ENCODE assay signal across 10 cellular contexts in the genomic region with DNA sequence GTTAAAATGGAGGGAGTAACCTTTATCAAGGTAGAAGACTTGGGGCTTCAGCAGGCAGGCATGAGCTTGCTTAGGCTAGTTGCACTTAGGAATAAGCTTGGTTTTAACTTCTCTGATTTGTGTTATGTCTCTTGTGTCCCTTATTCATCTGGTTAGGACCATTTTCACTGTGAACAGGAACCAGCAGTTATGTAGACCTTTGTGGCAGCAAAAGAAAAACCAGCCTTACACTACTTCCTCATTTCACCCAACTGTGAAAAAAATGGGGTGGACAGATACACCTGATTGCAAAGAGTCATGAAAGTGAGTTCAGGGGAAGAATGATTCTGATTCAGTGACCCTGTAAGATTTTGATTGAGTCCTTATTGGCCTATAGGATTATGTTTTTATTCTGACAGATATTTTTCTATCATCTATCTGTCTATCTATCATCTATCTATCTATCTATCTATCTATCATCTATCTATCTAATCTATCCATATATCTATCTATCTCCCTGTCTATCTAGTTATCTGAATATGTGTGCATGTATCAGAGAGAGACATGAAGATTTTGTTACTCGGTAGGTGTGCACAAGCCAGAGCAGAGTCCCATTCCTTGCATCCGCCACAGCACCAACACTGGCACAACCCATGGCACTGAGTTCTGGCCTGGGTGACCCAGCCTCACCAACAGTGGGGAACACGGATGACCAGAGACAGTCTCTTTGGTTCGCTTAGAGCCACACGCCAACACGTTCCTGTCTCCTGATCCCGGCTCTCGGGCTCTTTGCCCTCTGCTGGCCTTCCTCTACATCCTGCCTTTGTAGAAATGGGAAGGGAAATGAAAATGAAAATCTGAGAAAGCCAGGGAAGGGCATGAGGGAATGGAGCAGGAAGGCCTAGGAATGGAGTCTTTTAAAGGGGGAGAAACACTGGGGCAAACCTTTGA. TPM values are rescaled to one million over a fixed set of nuclear protein-coding genes. Genes with fewer than 3 reads are reported as not detected.
DNase-seq lines count a peak whose midpoint lies in the region; ATAC-seq and TF ChIP-seq lines count a peak whose summit lies in the region.
"Had no signal": no experiment of that assay in that cellular context is flagged by ENCODE, and none has a peak within 500 bp of the region (broad histone marks: within the 10 kb centered on the region; RNA-seq: fewer than 3 reads in every experiment).

No MANE protein-coding gene starts in this region.

- peaks cover 0 to 51% of the 10 kb centered on the region in 2 donors for H3K4me1 ChIP-seq in right atrium auricular region
- peaks cover 0 to 6% of the 10 kb centered on the region in 2 donors for H3K4me1 ChIP-seq in uterus

- TF ChIP-seq CTCF in right atrium auricular region (IDR thresholded peaks at IDR 0.05) (no peak), coronary artery (IDR thresholded peaks at IDR 0.05) (no peak), uterus (IDR thresholded peaks at IDR 0.05) (no peak)

- H3K9me3 ChIP-seq in right atrium auricular region: no peaks in the 10 kb centered on the region
- no peaks in the 10 kb centered on the region for H3K9me3 ChIP-seq in uterus

- H3K27ac ChIP-seq in right atrium auricular region (peak overlapping the region; percentile 64 to 74), coronary artery (peak overlapping the region; percentile 61 to 80), uterus (peak overlapping the region; percentile 67 to 79)

- ATAC-seq in left cardiac atrium (no peak), HG03196 (IDR thresholded peaks at IDR 0.05; ENCODE audit: unreplicated experiment) (peak; percentile 77)

- H3K4me3 ChIP-seq in right atrium auricular region: no peak overlapping the region
- no peak overlapping the region for H3K4me3 ChIP-seq in coronary artery
- no peak overlapping the region for H3K4me3 ChIP-seq in uterus

- intact Hi-C loops in left cardiac atrium (cut with DNase I): loop anchor here (10.0 kb wide), 1 partner anchor 54 kb away; no protein-coding TSS in a partner anchor
- intact Hi-C loops in uterus (cut with DNase I; ENCODE audit: low total_unique reads): no loop called here

- DNase-seq in right atrium auricular region (ENCODE audit: low spot score): no peak
- DNase-seq in left cardiac atrium: no peak
- DNase-seq in coronary artery (ENCODE audit: low spot score): no peak
- no peak for DNase-seq in uterus
- no peak for DNase-seq in T-helper 1 cell
- DNase-seq in COR-L47 (lab: John Stamatoyannopoulos, UW): no peak
- no peak for DNase-seq in middle frontal gyrus (ENCODE audit: extremely low spot score, low spot score)
- DNase-seq: activated naive CD8-positive, alpha-beta T cell treated with anti-CD3 and anti-CD28 coated beads, Interleukin-2, amount 10 ng/mL, durations not matched to agents 7 days and 5 days; NCI-H146 had no signal

- no peak for TF ChIP-seq POLR2A in uterus (IDR thresholded peaks at IDR 0.05)

- H3K27me3 ChIP-seq in right atrium auricular region (no peaks in the 10 kb centered on the region), uterus (no peaks in the 10 kb centered on the region)

- H3K36me3 ChIP-seq in right atrium auricular region (no peaks in the 10 kb centered on the region), uterus (no peaks in the 10 kb centered on the region)

RNA-seq across cellular contexts. Expression of a gene that starts 1.3 kb away (rescaled TPM):
- 1 to 10 TPM; 4.4 to 9.0 TPM for total RNA-seq in right atrium auricular region
- total RNA-seq in left cardiac atrium: 1 to 10 TPM; 7.0 to 9.1 TPM
- total RNA-seq in uterus: 10 to 100 TPM in 2 of 4 donors, 1 to 10 TPM in 1, under 1 TPM in 1; 0.29 to 20.5 (median 12.1) TPM
